Comparison of ENCODE assay signal across 1 cellular context in genomic region chr7:159128767-159129166, GRCh38.
TF ChIP-seq lines count a peak whose summit lies in the region.

No MANE protein-coding gene starts in this region.

TF ChIP-seq in H1, 55 proteins besides CTCF, POLR2A, EP300 and RAD21:
- TF ChIP-seq NRF1 (IDR thresholded peaks at IDR 0.05; ENCODE audit: low read depth, low read length), result no peak
- no peak for TF ChIP-seq JUN (IDR thresholded peaks at IDR 0.05; ENCODE audit: low read depth, low read length)
- no peak for TF ChIP-seq EGR1 (IDR thresholded peaks at IDR 0.05; ENCODE audit: borderline replicate concordance, low read depth, low read length)
- TF ChIP-seq RBBP5 (IDR thresholded peaks at IDR 0.05; ENCODE audit: borderline replicate concordance, low read depth, low read length), result no peak
